ENCODE assay signal across 8 cellular contexts in the genomic region with DNA sequence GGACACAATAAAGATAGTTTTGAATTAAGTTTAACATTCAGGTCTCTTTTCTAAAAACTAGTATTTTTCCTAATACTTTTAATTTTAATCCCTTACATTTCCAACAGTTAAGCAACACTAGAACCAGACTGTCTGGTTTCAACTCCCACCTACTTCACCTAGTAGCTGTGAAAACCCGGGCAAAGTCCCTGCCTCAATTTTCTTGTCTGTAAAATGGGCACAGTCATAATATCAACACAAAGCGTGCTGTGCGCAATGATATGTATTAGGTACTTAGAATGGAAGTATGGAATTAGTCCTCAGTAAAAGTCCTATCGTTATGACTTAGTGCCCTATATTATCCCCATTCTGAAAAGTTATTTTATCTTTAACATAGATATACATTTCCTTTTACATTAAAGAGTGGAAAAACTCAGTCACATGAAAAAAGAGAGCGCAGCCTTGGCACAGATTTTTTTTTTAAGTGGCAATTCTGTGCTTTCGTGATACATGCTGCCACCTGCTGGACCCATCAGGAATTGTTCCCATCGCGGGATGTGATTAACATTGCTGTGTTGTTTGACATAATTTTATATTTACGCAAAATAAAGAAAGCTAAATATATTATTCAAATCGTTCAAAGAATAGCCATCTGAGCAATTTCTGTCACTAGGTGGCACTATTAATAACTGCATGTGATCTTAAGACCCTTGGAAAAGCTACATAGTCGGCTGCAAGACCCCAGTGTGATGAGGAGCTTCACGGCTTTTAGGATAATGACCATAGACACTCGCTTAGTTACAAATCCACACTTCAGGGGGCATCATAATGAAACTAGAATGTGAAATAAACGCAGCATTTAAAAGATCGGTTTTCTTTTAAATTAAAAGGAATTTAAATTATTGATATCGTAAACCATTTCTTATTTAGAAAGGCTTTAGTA. TPM values are rescaled to one million over a fixed set of nuclear protein-coding genes. Genes with fewer than 3 reads are reported as not detected.
DNase-seq lines count a peak whose midpoint lies in the region; ATAC-seq and TF ChIP-seq lines count a peak whose summit lies in the region.

No MANE protein-coding gene starts in this region.

- POLR2A ChIA-PET in AG04449 (lab: Yijun Ruan, JAX): no interaction called here

- ATAC-seq in GM18870 (IDR thresholded peaks at IDR 0.05; ENCODE audit: unreplicated experiment) (peak; percentile 60), RWPE2 (ENCODE audit: low read depth) (no peak), heart right ventricle (no peak), GM18505 (IDR thresholded peaks at IDR 0.05; ENCODE audit: unreplicated experiment) (no peak)

- H3K9me3 ChIP-seq in RWPE2 (ENCODE audit: severe bottlenecking) (no peaks in the 10 kb centered on the region), heart right ventricle (peaks cover 0 to 19% (median 0%) of the 10 kb centered on the region in 11 donors)

- H3K4me1 Mint-ChIP-seq in activated naive CD4-positive, alpha-beta T cell treated with anti-CD3 and anti-CD28 coated beads, Interleukin-2, amount 10 ng/mL, durations not matched to agents 7 days and 5 days: no peaks in the 10 kb centered on the region

- no peaks in the 10 kb centered on the region for H3K36me3 Mint-ChIP-seq in activated naive CD4-positive, alpha-beta T cell treated with anti-CD3 and anti-CD28 coated beads, Interleukin-2, amount 10 ng/mL, durations not matched to agents 7 days and 5 days

- H3K4me1 ChIP-seq in RWPE2 (ENCODE audit: insufficient read depth, poor library complexity, severe bottlenecking): no peaks in the 10 kb centered on the region
- H3K4me1 ChIP-seq in heart right ventricle: peaks cover 0 to 3% (median 0%) of the 10 kb centered on the region in 9 donors

- H3K27me3 Mint-ChIP-seq in activated naive CD4-positive, alpha-beta T cell treated with anti-CD3 and anti-CD28 coated beads, Interleukin-2, amount 10 ng/mL, durations not matched to agents 7 days and 5 days: no peaks in the 10 kb centered on the region

- no peak overlapping the region for H3K4me3 Mint-ChIP-seq in activated naive CD4-positive, alpha-beta T cell treated with anti-CD3 and anti-CD28 coated beads, Interleukin-2, amount 10 ng/mL, durations not matched to agents 7 days and 5 days

- H3K27me3 ChIP-seq in RWPE2 (ENCODE audit: insufficient read depth, poor library complexity, severe bottlenecking) (no peaks in the 10 kb centered on the region), heart right ventricle (no peaks in the 10 kb centered on the region)

- H3K27ac Mint-ChIP-seq in activated naive CD4-positive, alpha-beta T cell treated with anti-CD3 and anti-CD28 coated beads, Interleukin-2, amount 10 ng/mL, durations not matched to agents 7 days and 5 days: no peak overlapping the region

- intact Hi-C loops in heart right ventricle (cut with DNase I): loop anchor here in 8 of 10 donors (2.0 to 5.0 kb wide), 3 partner anchors 943 to 945 kb away; no protein-coding TSS in a partner anchor

- TF ChIP-seq POLR2A in GM18505 (IDR thresholded peaks at IDR 0.05; ENCODE audit: borderline replicate concordance, extremely low read depth, insufficient read depth, insufficient read length): no peak

- H3K27ac ChIP-seq in RWPE2 (ENCODE audit: poor library complexity, severe bottlenecking) (no peak overlapping the region), heart right ventricle (no peak overlapping the region)

- H3K4me3 ChIP-seq in AG04449 (ENCODE audit: low read depth, low read length) (no peak overlapping the region), RWPE2 (ENCODE audit: severe bottlenecking) (no peak overlapping the region), heart right ventricle (no peak overlapping the region)
- H3K4me3 ChIP-seq in Jurkat, Clone E6-1 (ENCODE audit: low read length): no peak overlapping the region

- CTCF ChIA-PET in AG04449 (lab: Yijun Ruan, JAX): interaction anchor here (0.6 to 3.5 kb wide), 19 partner anchors 10 to 953 kb away, joined by 3 to 17 read pairs (median 5); no protein-coding TSS in a partner anchor
- CTCF ChIA-PET in activated naive CD4-positive, alpha-beta T cell treated with anti-CD3 and anti-CD28 coated beads, Interleukin-2, amount 10 ng/mL, durations not matched to agents 7 days and 5 days (lab: Charles Lee): interaction anchor here (0.9 to 2.7 kb wide), 15 partner anchors 8 to 946 kb away, joined by 3 to 12 read pairs (median 5); no protein-coding TSS in a partner anchor

- no peaks in the 10 kb centered on the region for H3K9me3 Mint-ChIP-seq in activated naive CD4-positive, alpha-beta T cell treated with anti-CD3 and anti-CD28 coated beads, Interleukin-2, amount 10 ng/mL, durations not matched to agents 7 days and 5 days

- TF ChIP-seq CTCF in AG04449 (IDR thresholded peaks at IDR 0.05; ENCODE audit: insufficient read depth, low read length, missing control alignments) (peak; percentile 50), RWPE2 (IDR thresholded peaks at IDR 0.05; ENCODE audit: poor library complexity, severe bottlenecking) (peak; percentile 92), heart right ventricle (IDR thresholded peaks at IDR 0.05) (peak; percentile 77 to 93 (median 89))

- WGBS in heart right ventricle, 2 donors: 33 to 36% methylated on average over 16 of the region's 16 CpGs

- no peak for DNase-seq in AG04449 (ENCODE audit: low read depth, low spot score)
- peak; percentile 45 for DNase-seq in Jurkat, Clone E6-1 (ENCODE audit: low read depth, low spot score)
- DNase-seq in RWPE2 (ENCODE audit: low spot score): no peak
- peak; percentile 67 for DNase-seq in activated naive CD4-positive, alpha-beta T cell treated with anti-CD3 and anti-CD28 coated beads, Interleukin-2, amount 10 ng/mL, durations not matched to agents 7 days and 5 days
- DNase-seq in heart right ventricle: peak; percentile 39 to 50
- peak; percentile 12 for DNase-seq in putamen (ENCODE audit: low spot score)

- 0 out of 2 replicates have a peak, but pooled peaks cover 3% of the 10 kb centered on the region for H3K36me3 ChIP-seq in RWPE2 (ENCODE audit: low read depth)
- H3K36me3 ChIP-seq in heart right ventricle: no peaks in the 10 kb centered on the region

RNA-seq across cellular contexts. Expression of a gene that starts 59.9 kb away (rescaled TPM):
- polyA plus RNA-seq in Jurkat, Clone E6-1 (2012; ENCODE audit: insufficient read depth, insufficient read length): 34.1 TPM
- 10 to 100 TPM in 2 of 10 donors, 1 to 10 TPM in 8; 7.0 to 12.6 (median 9.3) TPM for total RNA-seq in heart right ventricle
- 10 to 100 TPM in 1 of 2 donors, 1 to 10 TPM in 1; 3.7 to 16.2 TPM for polyA plus RNA-seq in heart right ventricle

Comparison
In these comparisons a context has a peak if more than half of its experiments do, and no peak if none do; other contexts are left out.
1. DNase-seq: peak in Jurkat, Clone E6-1 (single experiment), activated naive CD4-positive, alpha-beta T cell treated with anti-CD3 and anti-CD28 coated beads, Interleukin-2, amount 10 ng/mL, durations not matched to agents 7 days and 5 days (single experiment), heart right ventricle (2 of 2) and putamen (single experiment); none in AG04449 (single experiment) and RWPE2 (single experiment).
2. Peak in every context shown above with its lines, with median percentiles within 50 percentile points of each other: CTCF ChIP-seq.